Comparison of ENCODE assay signal across 23 cellular contexts in the genomic region with DNA sequence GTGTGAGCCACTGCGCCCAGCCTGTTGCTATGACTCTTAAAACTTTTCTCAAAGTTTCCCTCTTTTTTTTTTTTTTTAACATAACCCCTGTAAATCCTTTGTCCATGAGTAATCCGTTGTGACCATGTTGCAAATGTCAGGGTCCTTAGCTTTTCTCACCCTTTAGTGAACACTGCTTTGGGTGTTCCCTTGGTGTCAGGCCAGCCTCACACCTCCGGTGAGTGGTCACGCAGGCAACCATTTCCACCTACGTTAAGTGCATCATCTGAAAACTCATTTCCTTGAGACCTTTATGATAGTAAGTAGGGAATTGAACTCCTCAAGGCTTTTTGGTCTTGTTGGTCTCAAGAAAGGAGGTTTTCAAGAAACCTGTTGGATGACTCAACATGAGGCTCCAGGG. TPM values are rescaled to one million over a fixed set of nuclear protein-coding genes. Genes with fewer than 3 reads are reported as not detected.
"Had no signal": no experiment of that assay in that cellular context is flagged by ENCODE, and none has a peak within 500 bp of the region (broad histone marks: within the 10 kb centered on the region; RNA-seq: fewer than 3 reads in every experiment).

No MANE protein-coding gene starts in this region.

- H3K27me3 ChIP-seq: MG63 had no signal

- H3K9ac ChIP-seq: SK-N-SH had no signal

- H3K36me3 ChIP-seq: MG63 had no signal

- H3K4me2 ChIP-seq: SK-N-SH had no signal

- H3K4me3 ChIP-seq: MG63 had no signal

- DNase-seq: Karpas-422, KG1, MG63, NCI-H1092, NCI-H1105 treated with DMSO at 0.1 percent for 48 hours, NCI-H1417 treated with DMSO at 0.1 percent for 48 hours, NCI-H146, NCI-H1694 treated with DMSO at 0.1 percent for 48 hours, NCI-H1930, NCI-H2081, NCI-H2107, NCI-H2227 treated with DMSO at 0.1 percent for 48 hours, NCI-H510A, NCI-H524 treated with DMSO at 0.1 percent for 48 hours, NCI-H69, NCI-H774, SHP77, SK-N-SH had no signal

- H3K9me3 ChIP-seq: MG63, SK-N-SH had no signal

- H3K9me2 ChIP-seq: SK-N-SH had no signal

- H3K27ac ChIP-seq: RWPE1 had no signal

RNA-seq across cellular contexts. Expression of a gene that starts 41.3 kb away (rescaled TPM):
- total RNA-seq: HepG2, HT-29, IMR-90, SK-MEL-5 had no signal
- polyA plus RNA-seq: HepG2 had no signal

RNA-seq across cellular contexts. Expression of a gene that starts 55.2 kb away (rescaled TPM):
- total RNA-seq: HepG2, HT-29 had no signal
- polyA plus RNA-seq: HepG2 had no signal
